Comparison of ENCODE assay signal across 2 cellular contexts in genomic region chr12:118359541-118359915, GRCh38.
TF ChIP-seq lines count a peak whose summit lies in the region.

No MANE protein-coding gene starts in this region.

TF ChIP-seq in liver, 16 proteins besides CTCF, POLR2A, EP300 and RAD21:
- TF ChIP-seq, protein P1, sequence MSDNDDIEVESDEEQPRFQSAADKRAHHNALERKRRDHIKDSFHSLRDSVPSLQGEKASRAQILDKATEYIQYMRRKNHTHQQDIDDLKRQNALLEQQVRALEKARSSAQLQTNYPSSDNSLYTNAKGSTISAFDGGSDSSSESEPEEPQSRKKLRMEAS (IDR thresholded peaks at IDR 0.05), result no peak
- TF ChIP-seq SP1 (IDR thresholded peaks at IDR 0.05) (no peak), RXRA (IDR thresholded peaks at IDR 0.05) (no peak), YY1 (IDR thresholded peaks at IDR 0.05) (no peak), FOXA1 (IDR thresholded peaks at IDR 0.05) (no peak), ATF3 (IDR thresholded peaks at IDR 0.05) (no peak), NR2F2 (IDR thresholded peaks at IDR 0.05) (no peak), GABPA (IDR thresholded peaks at IDR 0.05 in 1 of 2, conservative IDR thresholded peaks at IDR 0.05 in 1 of 2) (no peak), EGR1 (IDR thresholded peaks at IDR 0.05; ENCODE audit: low read depth in 2 of 2) (no peak), REST (IDR thresholded peaks at IDR 0.05) (no peak), FOXA2 (IDR thresholded peaks at IDR 0.05) (no peak), HNF4G (IDR thresholded peaks at IDR 0.05) (no peak), TAF1 (conservative IDR thresholded peaks at IDR 0.05) (no peak), HNF4A (conservative IDR thresholded peaks at IDR 0.05) (no peak), JUND (IDR thresholded peaks at IDR 0.05) (no peak)
- TF ChIP-seq, protein P2, sequence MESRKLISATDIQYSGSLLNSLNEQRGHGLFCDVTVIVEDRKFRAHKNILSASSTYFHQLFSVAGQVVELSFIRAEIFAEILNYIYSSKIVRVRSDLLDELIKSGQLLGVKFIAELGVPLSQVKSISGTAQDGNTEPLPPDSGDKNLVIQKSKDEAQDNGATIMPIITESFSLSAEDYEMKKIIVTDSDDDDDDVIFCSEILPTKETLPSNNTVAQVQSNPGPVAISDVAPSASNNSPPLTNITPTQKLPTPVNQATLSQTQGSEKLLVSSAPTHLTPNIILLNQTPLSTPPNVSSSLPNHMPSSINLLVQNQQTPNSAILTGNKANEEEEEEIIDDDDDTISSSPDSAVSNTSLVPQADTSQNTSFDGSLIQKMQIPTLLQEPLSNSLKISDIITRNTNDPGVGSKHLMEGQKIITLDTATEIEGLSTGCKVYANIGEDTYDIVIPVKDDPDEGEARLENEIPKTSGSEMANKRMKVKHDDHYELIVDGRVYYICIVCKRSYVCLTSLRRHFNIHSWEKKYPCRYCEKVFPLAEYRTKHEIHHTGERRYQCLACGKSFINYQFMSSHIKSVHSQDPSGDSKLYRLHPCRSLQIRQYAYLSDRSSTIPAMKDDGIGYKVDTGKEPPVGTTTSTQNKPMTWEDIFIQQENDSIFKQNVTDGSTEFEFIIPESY (IDR thresholded peaks at IDR 0.05), result no peak

TF ChIP-seq in HepG2, 621 proteins besides CTCF, POLR2A, EP300 and RAD21:
- TF ChIP-seq MTA1 (CRISPR knock-in tag; IDR thresholded peaks at IDR 0.05; ENCODE audit: borderline replicate concordance) (no peak), ZFY (CRISPR knock-in tag; IDR thresholded peaks at IDR 0.05) (no peak), SMYD3 (CRISPR knock-in tag; IDR thresholded peaks at IDR 0.05) (no peak), NR2F2 (IDR thresholded peaks at IDR 0.05; ENCODE audit: borderline replicate concordance, low read depth) (no peak), GLMP (CRISPR knock-in tag; IDR thresholded peaks at IDR 0.05; ENCODE audit: borderline replicate concordance) (no peak), ZBTB34 (CRISPR knock-in tag; IDR thresholded peaks at IDR 0.05) (no peak), YY1 (IDR thresholded peaks at IDR 0.05; ENCODE audit: insufficient read depth, insufficient replicate concordance, low read depth, low read length) (no peak), AFF4 (CRISPR knock-in tag; IDR thresholded peaks at IDR 0.05) (no peak), FOXJ3 (CRISPR knock-in tag; IDR thresholded peaks at IDR 0.05; ENCODE audit: borderline replicate concordance) (no peak), ZNF225 (CRISPR knock-in tag; IDR thresholded peaks at IDR 0.05) (no peak), TSC22D2 (CRISPR knock-in tag; IDR thresholded peaks at IDR 0.05; ENCODE audit: borderline replicate concordance) (no peak), RFX3 (CRISPR knock-in tag; IDR thresholded peaks at IDR 0.05) (no peak), CBX1 (IDR thresholded peaks at IDR 0.05; ENCODE audit: low read depth) (no peak), YEATS2 (CRISPR knock-in tag; IDR thresholded peaks at IDR 0.05; ENCODE audit: borderline replicate concordance) (no peak), ZNF614 (CRISPR knock-in tag; IDR thresholded peaks at IDR 0.05; ENCODE audit: borderline replicate concordance) (no peak)
